In the genomic region with DNA sequence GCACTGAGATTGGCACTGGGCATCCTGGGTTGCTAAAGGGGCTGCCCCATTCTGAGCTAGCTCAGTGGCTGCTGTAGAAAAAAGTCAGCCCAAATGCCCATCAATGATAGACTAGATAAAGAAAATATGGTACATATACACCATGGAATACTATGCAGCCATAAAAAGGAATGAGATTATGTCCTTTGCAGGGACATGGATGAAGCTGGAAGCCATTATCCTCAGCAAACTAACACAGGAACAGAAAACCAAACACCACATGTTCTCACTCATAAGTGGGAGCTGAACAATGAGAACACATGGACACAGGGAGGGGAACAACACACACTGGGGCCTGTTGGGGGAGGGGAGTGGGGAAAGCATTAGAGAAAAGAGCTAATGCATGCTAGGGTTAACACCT, we compare ENCODE assay signal across 7 cellular contexts.
DNase-seq lines count a peak whose midpoint lies in the region; ATAC-seq and TF ChIP-seq lines count a peak whose summit lies in the region.
"Not testable (repeated sequence)": the region's sequence is repeated elsewhere in the genome, so short reads cannot be mapped to it uniquely, and the experiment has no call there.

No MANE protein-coding gene starts in this region.

- not testable (repeated sequence) for H3K27me3 Mint-ChIP-seq in T-helper 1 cell treated with Interleukin-12 subunit alpha and Interleukin-12 subunit beta and Interleukin-4 antibody, amounts not matched to agents 30 μg/mL and 1 μg/mL, for 36 hours (ENCODE audit: low read depth); activated T-helper 2 cell treated with anti-CD3 and anti-CD28 coated beads, Interferon-gamma antibody, Interleukin-2, Interleukin-4, amounts not matched to agents 10 μg/mL and 5 μg/mL and 100 μg/mL, durations not matched to agents 14 hours and 24 hours and 36 hours (ENCODE audit: low read depth)

- not testable (repeated sequence) for H3K36me3 ChIP-seq in HEK293 (ENCODE audit: control insufficient read depth in 2 of 2, insufficient read depth in 1 of 2, low read length in 2 of 2); esophagus muscularis mucosa; left lung; parathyroid adenoma (ENCODE audit: control insufficient read depth, insufficient read depth, low read length); stomach smooth muscle (ENCODE audit: control insufficient read depth in 2 of 2, insufficient read depth in 2 of 2, low read length in 2 of 2)

- peaks cover 64% of the 10 kb centered on the region for H3K4me1 Mint-ChIP-seq in T-helper 1 cell treated with Interleukin-12 subunit alpha and Interleukin-12 subunit beta and Interleukin-4 antibody, amounts not matched to agents 30 μg/mL and 1 μg/mL, for 36 hours (ENCODE audit: low read depth)
- H3K4me1 Mint-ChIP-seq in activated T-helper 2 cell treated with anti-CD3 and anti-CD28 coated beads, Interferon-gamma antibody, Interleukin-2, Interleukin-4, amounts not matched to agents 10 μg/mL and 5 μg/mL and 100 μg/mL, durations not matched to agents 14 hours and 24 hours and 36 hours (ENCODE audit: low read depth), result peaks cover 39% of the 10 kb centered on the region

- H3K27ac ChIP-seq in HEK293 (ENCODE audit: extremely low read depth, low read depth, low read length), result not testable (repeated sequence)
- peak overlapping the region; percentile 77 to 79 (median 79) for H3K27ac ChIP-seq in esophagus muscularis mucosa (replicated peaks in 1 of 4)
- H3K27ac ChIP-seq in left lung, result peak overlapping the region; percentile 67 to 71
- H3K27ac ChIP-seq in parathyroid adenoma, result peak overlapping the region; percentile 93
- peak overlapping the region; percentile 92 for H3K27ac ChIP-seq in stomach smooth muscle (ENCODE audit: low read length)

- H3K4me2 ChIP-seq in parathyroid adenoma (ENCODE audit: low read length), result peak overlapping the region; percentile 39

- H3K9ac ChIP-seq in parathyroid adenoma; stomach smooth muscle (ENCODE audit: low read length in 2 of 2): not testable (repeated sequence)

- not testable (repeated sequence) for TF ChIP-seq POLR2A in esophagus muscularis mucosa (IDR thresholded peaks at IDR 0.05; ENCODE audit: low read depth)

- DNase-seq in activated T-helper 2 cell treated with anti-CD3 and anti-CD28 coated beads, Interferon-gamma antibody, Interleukin-2, Interleukin-4, amounts not matched to agents 10 μg/mL and 5 μg/mL and 100 μg/mL, durations not matched to agents 14 hours and 24 hours and 36 hours (ENCODE audit: low spot score); esophagus muscularis mucosa (ENCODE audit: extremely low spot score); left lung: not testable (repeated sequence)

- intact Hi-C loops in activated T-helper 2 cell treated with anti-CD3 and anti-CD28 coated beads, Interferon-gamma antibody, Interleukin-2, Interleukin-4, amounts not matched to agents 10 μg/mL and 5 μg/mL and 100 μg/mL, durations not matched to agents 14 hours and 24 hours and 36 hours (cut with micrococcal nuclease), result loop anchor here (5.0 kb wide), 1 partner anchor 67 kb away; no protein-coding TSS in a partner anchor
- intact Hi-C loops in esophagus muscularis mucosa (cut with DNase I); left lung (cut with DNase I): not testable (repeated sequence)

- peak overlapping the region; percentile 99 for H3K27ac Mint-ChIP-seq in T-helper 1 cell treated with Interleukin-12 subunit alpha and Interleukin-12 subunit beta and Interleukin-4 antibody, amounts not matched to agents 30 μg/mL and 1 μg/mL, for 36 hours
- peak overlapping the region; percentile 98 for H3K27ac Mint-ChIP-seq in activated T-helper 2 cell treated with anti-CD3 and anti-CD28 coated beads, Interferon-gamma antibody, Interleukin-2, Interleukin-4, amounts not matched to agents 10 μg/mL and 5 μg/mL and 100 μg/mL, durations not matched to agents 14 hours and 24 hours and 36 hours

- H2AFZ ChIP-seq in parathyroid adenoma, result peak overlapping the region; percentile 58

- H3K4me1 ChIP-seq in HEK293 (ENCODE audit: control insufficient read depth, insufficient read depth, low read length), result not testable (repeated sequence)
- peaks cover 22 to 40% (median 24%) of the 10 kb centered on the region in 4 donors for H3K4me1 ChIP-seq in esophagus muscularis mucosa
- peaks cover 4 to 19% of the 10 kb centered on the region in 2 donors for H3K4me1 ChIP-seq in left lung
- peaks cover 43% of the 10 kb centered on the region for H3K4me1 ChIP-seq in parathyroid adenoma
- H3K4me1 ChIP-seq in stomach smooth muscle (ENCODE audit: control insufficient read depth, insufficient read depth, low read length), result peaks cover 14% of the 10 kb centered on the region

- not testable (repeated sequence) for H3K4me3 ChIP-seq in HEK293 (ENCODE audit: low read depth, low read length); esophagus muscularis mucosa; left lung; parathyroid adenoma (ENCODE audit: low read depth, low read length); stomach smooth muscle (ENCODE audit: low read length in 2 of 2)

- TF ChIP-seq CTCF in HEK293 (tag by site-specific recombination; IDR thresholded peaks at IDR 0.05); esophagus muscularis mucosa (IDR thresholded peaks at IDR 0.05); left lung (IDR thresholded peaks at IDR 0.05); parathyroid adenoma (IDR thresholded peaks at IDR 0.05): not testable (repeated sequence)

- not testable (repeated sequence) for ATAC-seq in left lung

- not testable (repeated sequence) for H3K9me3 ChIP-seq in HEK293 (ENCODE audit: control insufficient read depth, insufficient read depth, low read depth, low read length); esophagus muscularis mucosa; left lung; parathyroid adenoma (ENCODE audit: control insufficient read depth, low read length); stomach smooth muscle (ENCODE audit: control insufficient read depth in 2 of 2, low read length in 2 of 2)

- CTCF ChIA-PET in HEK293 (lab: Yijun Ruan, JAX), result interaction anchor here (0.6 kb wide), 1 partner anchor 1634 kb away, joined by 4 read pairs; no protein-coding TSS in a partner anchor

- not testable (repeated sequence) for H3K4me3 Mint-ChIP-seq in T-helper 1 cell treated with Interleukin-12 subunit alpha and Interleukin-12 subunit beta and Interleukin-4 antibody, amounts not matched to agents 30 μg/mL and 1 μg/mL, for 36 hours; activated T-helper 2 cell treated with anti-CD3 and anti-CD28 coated beads, Interferon-gamma antibody, Interleukin-2, Interleukin-4, amounts not matched to agents 10 μg/mL and 5 μg/mL and 100 μg/mL, durations not matched to agents 14 hours and 24 hours and 36 hours (ENCODE audit: low read depth)

- not testable (repeated sequence) for H3K9me3 Mint-ChIP-seq in T-helper 1 cell treated with Interleukin-12 subunit alpha and Interleukin-12 subunit beta and Interleukin-4 antibody, amounts not matched to agents 30 μg/mL and 1 μg/mL, for 36 hours; activated T-helper 2 cell treated with anti-CD3 and anti-CD28 coated beads, Interferon-gamma antibody, Interleukin-2, Interleukin-4, amounts not matched to agents 10 μg/mL and 5 μg/mL and 100 μg/mL, durations not matched to agents 14 hours and 24 hours and 36 hours

- not testable (repeated sequence) for H3K79me2 ChIP-seq in parathyroid adenoma

- POLR2A ChIA-PET in HEK293 (lab: Yijun Ruan, JAX), result not testable (repeated sequence)

- peaks cover 17% of the 10 kb centered on the region for H3K36me3 Mint-ChIP-seq in T-helper 1 cell treated with Interleukin-12 subunit alpha and Interleukin-12 subunit beta and Interleukin-4 antibody, amounts not matched to agents 30 μg/mL and 1 μg/mL, for 36 hours (ENCODE audit: low read depth)
- H3K36me3 Mint-ChIP-seq in activated T-helper 2 cell treated with anti-CD3 and anti-CD28 coated beads, Interferon-gamma antibody, Interleukin-2, Interleukin-4, amounts not matched to agents 10 μg/mL and 5 μg/mL and 100 μg/mL, durations not matched to agents 14 hours and 24 hours and 36 hours (ENCODE audit: low read depth), result not testable (repeated sequence)

- H3K27me3 ChIP-seq in esophagus muscularis mucosa; left lung; parathyroid adenoma (ENCODE audit: control insufficient read depth, insufficient read depth, low read length); stomach smooth muscle (ENCODE audit: control insufficient read depth in 1 of 2, insufficient read depth in 2 of 2, low read length in 2 of 2): not testable (repeated sequence)

- TF ChIP-seq EP300 in esophagus muscularis mucosa (IDR thresholded peaks at IDR 0.05), result not testable (repeated sequence)

TF ChIP-seq in HEK293, 187 proteins besides CTCF, POLR2A, EP300 and RAD21:
- TF ChIP-seq, protein P1, sequence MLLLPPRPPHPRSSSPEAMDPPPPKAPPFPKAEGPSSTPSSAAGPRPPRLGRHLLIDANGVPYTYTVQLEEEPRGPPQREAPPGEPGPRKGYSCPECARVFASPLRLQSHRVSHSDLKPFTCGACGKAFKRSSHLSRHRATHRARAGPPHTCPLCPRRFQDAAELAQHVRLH (tag by site-specific recombination; IDR thresholded peaks at IDR 0.05), result 0 out of 2 replicates have a peak, but pooled peaks have one; percentile 46
- peak; percentile 95 for TF ChIP-seq ZNF146 (tag by site-specific recombination; IDR thresholded peaks at IDR 0.05)
